19 cellular contexts compared by ENCODE assay signal in genomic region chr7:104861729-104862128, GRCh38.
"Had no signal": no experiment of that assay in that cellular context is flagged by ENCODE, and none has a peak within 500 bp of the region (broad histone marks: within the 10 kb centered on the region; RNA-seq: fewer than 3 reads in every experiment).

No MANE protein-coding gene starts in this region.

- H3K4me3 ChIP-seq: SJSA1, SK-N-MC had no signal

- H3K4me1 ChIP-seq: SJSA1 had no signal

- H3K9me3 ChIP-seq: SJSA1 had no signal

- H3K27ac ChIP-seq: RWPE1, SJSA1, SK-N-MC had no signal

- DNase-seq: IMR-90, KG1, MM.1S, NCI-H1092 treated with DMSO at 0.1 percent for 48 hours, NCI-H1436, NCI-H187, NCI-H2029, NCI-H2081 treated with DMSO at 0.1 percent for 48 hours, NCI-H2171, NCI-H226, NCI-H446, NCI-H510A, NCI-H524 treated with DMSO at 0.1 percent for 48 hours, NCI-H69, NCI-H774, SIG-M5 had no signal

- H3K36me3 ChIP-seq: SJSA1 had no signal
